ENCODE assay signal across 11 cellular contexts in genomic region chr17:80858301-80859003, GRCh38.
DNase-seq lines count a peak whose midpoint lies in the region; ATAC-seq and TF ChIP-seq lines count a peak whose summit lies in the region.
"Had no signal": no experiment of that assay in that cellular context is flagged by ENCODE, and none has a peak within 500 bp of the region (broad histone marks: within the 10 kb centered on the region; RNA-seq: fewer than 3 reads in every experiment).

No MANE protein-coding gene starts in this region.

- H3K36me3 Mint-ChIP-seq in GM23338 (ENCODE audit: low read depth) = peaks cover 5% of the 10 kb centered on the region; the same call in 2 of the 3 replicates
- H3K36me3 Mint-ChIP-seq in effector memory CD8-positive, alpha-beta T cell (ENCODE audit: insufficient read depth) = peaks cover 18% of the 10 kb centered on the region

- no peaks in the 10 kb centered on the region for H3K79me2 ChIP-seq in GM23338 (replicated peaks; ENCODE audit: insufficient read depth)

- intact Hi-C loops in sigmoid colon (cut with DNase I) = loop anchor here (2.0 to 5.0 kb wide), 3 partner anchors 26 to 86 kb away; no protein-coding TSS in a partner anchor

- H3K4me1 ChIP-seq in GM23338 (ENCODE audit: insufficient read depth) = peaks cover 8% of the 10 kb centered on the region
- H3K4me1 ChIP-seq in SJSA1 (replicated peaks) = peaks cover 71% of the 10 kb centered on the region
- H3K4me1 ChIP-seq in sigmoid colon = peaks cover 0 to 59% (median 47%) of the 10 kb centered on the region in 4 donors
- H3K4me1 ChIP-seq: pancreas had no signal

- no peak overlapping the region for H2AFZ ChIP-seq in GM23338

- WGBS in sigmoid colon, 2 donors = 89 to 90% methylated on average over 20 of the region's 20 CpGs

- no peaks in the 10 kb centered on the region for H3K9me3 ChIP-seq in SJSA1 (replicated peaks)
- no peaks in the 10 kb centered on the region for H3K9me3 ChIP-seq in sigmoid colon
- H3K9me3 ChIP-seq: pancreas had no signal

- H3K4me3 Mint-ChIP-seq in GM23338 = no peak overlapping the region
- H3K4me3 Mint-ChIP-seq in effector memory CD8-positive, alpha-beta T cell = no peak overlapping the region

- H3K27ac ChIP-seq in GM23338 (ENCODE audit: low read depth) (no peak overlapping the region), SJSA1 (peak overlapping the region; percentile 79), sigmoid colon (peak overlapping the region; percentile 0 to 72 (median 60))
- H3K27ac ChIP-seq: pancreas had no signal

- TF ChIP-seq EP300 in sigmoid colon (IDR thresholded peaks at IDR 0.05) = no peak

- H3K9me3 Mint-ChIP-seq in GM23338 = no peaks in the 10 kb centered on the region
- no peaks in the 10 kb centered on the region for H3K9me3 Mint-ChIP-seq in effector memory CD8-positive, alpha-beta T cell

- H3F3A ChIP-seq in GM23338 (replicated peaks; ENCODE audit: low read depth) = no peaks in the 10 kb centered on the region

- TF ChIP-seq CTCF in GM23338 (conservative IDR thresholded peaks at IDR 0.05; ENCODE audit: low read depth in 2 of 2) (no peak), sigmoid colon (IDR thresholded peaks at IDR 0.05) (no peak)

- no peaks in the 10 kb centered on the region for H3K36me3 ChIP-seq in GM23338 (ENCODE audit: insufficient read depth)
- peaks cover 46% of the 10 kb centered on the region for H3K36me3 ChIP-seq in SJSA1
- H3K36me3 ChIP-seq in sigmoid colon = no peaks in the 10 kb centered on the region

- H4K20me1 ChIP-seq in GM23338 (replicated peaks; ENCODE audit: insufficient read depth) = no peaks in the 10 kb centered on the region

- no peak overlapping the region for H3K4me3 ChIP-seq in GM23338
- H3K4me3 ChIP-seq in SJSA1 = no peak overlapping the region
- H3K4me3 ChIP-seq in sigmoid colon = no peak overlapping the region
- H3K4me3 ChIP-seq: pancreas had no signal

- H3K9me2 ChIP-seq in GM23338 (ENCODE audit: insufficient read depth) = no peaks in the 10 kb centered on the region

- peaks cover 24% of the 10 kb centered on the region for H3K27me3 Mint-ChIP-seq in GM23338 (ENCODE audit: insufficient read depth, low read depth, poor library complexity)
- H3K27me3 Mint-ChIP-seq in effector memory CD8-positive, alpha-beta T cell = no peaks in the 10 kb centered on the region

- H3K27ac Mint-ChIP-seq in GM23338 = peak overlapping the region; percentile 27
- H3K27ac Mint-ChIP-seq in effector memory CD8-positive, alpha-beta T cell = peak overlapping the region; percentile 87

- no peak for ATAC-seq in GM23338
- ATAC-seq in effector memory CD8-positive, alpha-beta T cell (replicated peaks) = no peak

- DNase-seq in GM23338 (ENCODE audit: low spot score) (no peak), SJSA1 (ENCODE audit: low read depth in 1 of 2, low spot score in 2 of 2) (no peak), sigmoid colon (peak; percentile 61), NCI-H1694 (lab: John Stamatoyannopoulos, UW) (no peak), superior temporal gyrus (ENCODE audit: extremely low spot score) (no peak), NCI-H146 (lab: John Stamatoyannopoulos, UW) (no peak)
- DNase-seq in effector memory CD8-positive, alpha-beta T cell = no peak
- DNase-seq: activated gamma-delta T cell; NCI-H510A; stimulated activated CD4-positive, alpha-beta T cell treated with anti-CD3 and anti-CD28 coated beads, Interleukin-4, amount 100 ng/mL, for 4 hours had no signal

- no peak overlapping the region for H3K4me2 ChIP-seq in GM23338

- H3K4me1 Mint-ChIP-seq in GM23338 = peaks cover 40% of the 10 kb centered on the region
- peaks cover 30 to 39% of the 10 kb centered on the region in 2 donors for H3K4me1 Mint-ChIP-seq in effector memory CD8-positive, alpha-beta T cell (ENCODE audit: low read depth in 2 of 2)

- TF ChIP-seq POLR2A in sigmoid colon (IDR thresholded peaks at IDR 0.05) = no peak

- H3K27me3 ChIP-seq in GM23338 (ENCODE audit: insufficient read depth) (no peaks in the 10 kb centered on the region), SJSA1 (replicated peaks) (no peaks in the 10 kb centered on the region), sigmoid colon (no peaks in the 10 kb centered on the region)
- H3K27me3 ChIP-seq: pancreas had no signal

TF ChIP-seq in GM23338, 12 proteins besides CTCF, POLR2A, EP300 and RAD21 (continues in another document):
- TF ChIP-seq ZNF331 (CRISPR knock-in tag; IDR thresholded peaks at IDR 0.05; ENCODE audit: low read depth) (no peak), NANOG (IDR thresholded peaks at IDR 0.05; ENCODE audit: borderline replicate concordance) (no peak), CREB1 (CRISPR knock-in tag; IDR thresholded peaks at IDR 0.05; ENCODE audit: low read depth) (no peak), STAT1 (IDR thresholded peaks at IDR 0.05; ENCODE audit: unreplicated experiment) (no peak), REST (IDR thresholded peaks at IDR 0.05; ENCODE audit: unreplicated experiment) (no peak), EZH2phosphoT487 (IDR thresholded peaks at IDR 0.05; ENCODE audit: unreplicated experiment) (no peak)
